1 cellular context compared by ENCODE assay signal in genomic region chr15:78049691-78050440, GRCh38.
A peak's percentile ranks its signal among the peaks of the same experiment; 100 is the strongest.
TF ChIP-seq lines count a peak whose summit lies in the region.

No MANE protein-coding gene starts in this region.

TF ChIP-seq in GM12878, 131 proteins besides CTCF, POLR2A, EP300 and RAD21 (continued from another document):
- TF ChIP-seq, protein P1, sequence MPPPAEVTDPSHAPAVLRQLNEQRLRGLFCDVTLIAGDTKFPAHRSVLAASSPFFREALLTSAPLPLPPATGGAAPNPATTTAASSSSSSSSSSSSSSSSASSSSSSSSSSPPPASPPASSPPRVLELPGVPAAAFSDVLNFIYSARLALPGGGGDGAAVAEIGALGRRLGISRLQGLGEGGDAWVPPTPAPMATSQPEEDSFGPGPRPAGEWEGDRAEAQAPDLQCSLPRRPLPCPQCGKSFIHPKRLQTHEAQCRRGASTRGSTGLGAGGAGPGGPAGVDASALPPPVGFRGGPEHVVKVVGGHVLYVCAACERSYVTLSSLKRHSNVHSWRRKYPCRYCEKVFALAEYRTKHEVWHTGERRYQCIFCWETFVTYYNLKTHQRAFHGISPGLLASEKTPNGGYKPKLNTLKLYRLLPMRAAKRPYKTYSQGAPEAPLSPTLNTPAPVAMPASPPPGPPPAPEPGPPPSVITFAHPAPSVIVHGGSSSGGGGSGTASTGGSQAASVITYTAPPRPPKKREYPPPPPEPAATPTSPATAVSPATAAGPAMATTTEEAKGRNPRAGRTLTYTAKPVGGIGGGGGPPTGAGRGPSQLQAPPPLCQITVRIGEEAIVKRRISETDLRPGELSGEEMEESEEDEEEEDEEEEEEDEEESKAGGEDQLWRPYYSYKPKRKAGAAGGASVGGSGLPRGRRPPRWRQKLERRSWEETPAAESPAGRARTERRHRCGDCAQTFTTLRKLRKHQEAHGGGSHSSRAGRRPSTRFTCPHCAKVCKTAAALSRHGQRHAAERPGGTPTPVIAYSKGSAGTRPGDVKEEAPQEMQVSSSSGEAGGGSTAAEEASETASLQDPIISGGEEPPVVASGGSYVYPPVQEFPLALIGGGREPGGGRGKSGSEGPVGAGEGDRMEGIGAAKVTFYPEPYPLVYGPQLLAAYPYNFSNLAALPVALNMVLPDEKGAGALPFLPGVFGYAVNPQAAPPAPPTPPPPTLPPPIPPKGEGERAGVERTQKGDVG (CRISPR knock-in tag; IDR thresholded peaks at IDR 0.05) = no peak
- TF ChIP-seq RBBP5 (conservative IDR thresholded peaks at IDR 0.05) = no peak
- TF ChIP-seq EED (IDR thresholded peaks at IDR 0.05; ENCODE audit: low read depth) = peak; percentile 73
- TF ChIP-seq, protein P2, sequence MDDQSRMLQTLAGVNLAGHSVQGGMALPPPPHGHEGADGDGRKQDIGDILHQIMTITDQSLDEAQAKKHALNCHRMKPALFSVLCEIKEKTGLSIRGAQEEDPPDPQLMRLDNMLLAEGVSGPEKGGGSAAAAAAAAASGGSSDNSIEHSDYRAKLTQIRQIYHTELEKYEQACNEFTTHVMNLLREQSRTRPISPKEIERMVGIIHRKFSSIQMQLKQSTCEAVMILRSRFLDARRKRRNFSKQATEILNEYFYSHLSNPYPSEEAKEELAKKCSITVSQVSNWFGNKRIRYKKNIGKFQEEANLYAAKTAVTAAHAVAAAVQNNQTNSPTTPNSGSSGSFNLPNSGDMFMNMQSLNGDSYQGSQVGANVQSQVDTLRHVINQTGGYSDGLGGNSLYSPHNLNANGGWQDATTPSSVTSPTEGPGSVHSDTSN (IDR thresholded peaks at IDR 0.05; ENCODE audit: insufficient replicate concordance, low read depth, low read length) = peak; percentile 21
- peak; percentile 72 to 74; a peak in 3 of 4 replicates for TF ChIP-seq IKZF2 (IDR thresholded peaks at IDR 0.05)
- no peak for TF ChIP-seq JUND (IDR thresholded peaks at IDR 0.05; ENCODE audit: low read depth, low read length)
- no peak for TF ChIP-seq JUNB (IDR thresholded peaks at IDR 0.05)
- peak; percentile 23; the same call in 1 of the 2 replicates for TF ChIP-seq CREB1 (IDR thresholded peaks at IDR 0.05; ENCODE audit: low read depth)
- TF ChIP-seq BCL11A (IDR thresholded peaks at IDR 0.05; ENCODE audit: low read depth, low read length) = peak; percentile 56
- no peak for TF ChIP-seq WRNIP1 (IDR thresholded peaks at IDR 0.05; ENCODE audit: borderline replicate concordance, low read depth, low read length)
- TF ChIP-seq, protein P3, sequence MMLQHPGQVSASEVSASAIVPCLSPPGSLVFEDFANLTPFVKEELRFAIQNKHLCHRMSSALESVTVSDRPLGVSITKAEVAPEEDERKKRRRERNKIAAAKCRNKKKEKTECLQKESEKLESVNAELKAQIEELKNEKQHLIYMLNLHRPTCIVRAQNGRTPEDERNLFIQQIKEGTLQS (IDR thresholded peaks at IDR 0.05; ENCODE audit: borderline replicate concordance, extremely low read depth, low read depth, low read length) = no peak
- peak; percentile 82 for TF ChIP-seq DPF2 (IDR thresholded peaks at IDR 0.05)
- peak; percentile 37; the same call in 1 of the 2 replicates for TF ChIP-seq ELK1 (IDR thresholded peaks at IDR 0.05; ENCODE audit: low read depth, low read length)
- TF ChIP-seq MYC (IDR thresholded peaks at IDR 0.05; ENCODE audit: insufficient read depth, insufficient read length, insufficient replicate concordance, low read length, severe bottlenecking) = no peak
- no peak for TF ChIP-seq BACH1 (IDR thresholded peaks at IDR 0.05; ENCODE audit: borderline replicate concordance)
- TF ChIP-seq NFIC (IDR thresholded peaks at IDR 0.05; ENCODE audit: low read depth, low read length) = peak; percentile 53; the same call in 1 of the 2 replicates
- no peak for TF ChIP-seq ZZZ3 (IDR thresholded peaks at IDR 0.05; ENCODE audit: control insufficient read depth, insufficient read length, low read depth)
- no peak for TF ChIP-seq EZH2 (IDR thresholded peaks at IDR 0.05; ENCODE audit: borderline replicate concordance, control insufficient read depth, low read depth, low read length)
- no peak; the same call in 1 of the 2 replicates for TF ChIP-seq USF2 (IDR thresholded peaks at IDR 0.05; ENCODE audit: borderline replicate concordance, low read depth, low read length)
- no peak for TF ChIP-seq ASH2L (IDR thresholded peaks at IDR 0.05; ENCODE audit: borderline replicate concordance, low read depth)
- peak in 1 of 2 experiments; percentile 56; a peak in 1 of 4 replicates for TF ChIP-seq ETV6 (conservative IDR thresholded peaks at IDR 0.05 in 1 of 2, IDR thresholded peaks at IDR 0.05 in 1 of 2; ENCODE audit: borderline replicate concordance in 1 of 2, low read depth in 1 of 2)
- no peak for TF ChIP-seq HCFC1 (IDR thresholded peaks at IDR 0.05; ENCODE audit: low read length)
- TF ChIP-seq SIX5 (IDR thresholded peaks at IDR 0.05; ENCODE audit: low read depth, low read length, severe bottlenecking) = no peak
- peak; percentile 72 for TF ChIP-seq HDGF (IDR thresholded peaks at IDR 0.05)
- TF ChIP-seq RAD51 (IDR thresholded peaks at IDR 0.05) = peak; percentile 28; the same call in 1 of the 2 replicates
- no peak for TF ChIP-seq CBFB (IDR thresholded peaks at IDR 0.05; ENCODE audit: low read depth)
- TF ChIP-seq IKZF1 (conservative IDR thresholded peaks at IDR 0.05) = peak; percentile 88
- TF ChIP-seq IRF4 (IDR thresholded peaks at IDR 0.05; ENCODE audit: low read depth, low read length) = peak; percentile 61; the same call in 1 of the 2 replicates
- peak; percentile 42; the same call in 1 of the 2 replicates for TF ChIP-seq TAF1 (IDR thresholded peaks at IDR 0.05; ENCODE audit: borderline replicate concordance, low read depth, low read length)
- no peak for TF ChIP-seq KDM1A (IDR thresholded peaks at IDR 0.05; ENCODE audit: borderline replicate concordance)
- no peak for TF ChIP-seq BRCA1 (IDR thresholded peaks at IDR 0.05; ENCODE audit: low read depth, low read length)
- TF ChIP-seq HDAC6 (IDR thresholded peaks at IDR 0.05; ENCODE audit: unreplicated experiment) = no peak
- TF ChIP-seq FOXM1 (IDR thresholded peaks at IDR 0.05; ENCODE audit: low read depth, low read length) = peak; percentile 18; the same call in 1 of the 2 replicates
- no peak for TF ChIP-seq CUX1 (IDR thresholded peaks at IDR 0.05; ENCODE audit: insufficient replicate concordance, low read depth, low read length)
- peak; percentile 91 for TF ChIP-seq TCF12 (IDR thresholded peaks at IDR 0.05; ENCODE audit: low read depth, low read length)
- TF ChIP-seq NFXL1 (IDR thresholded peaks at IDR 0.05; ENCODE audit: borderline replicate concordance) = no peak
- TF ChIP-seq SMARCA5 (IDR thresholded peaks at IDR 0.05) = peak; percentile 64
- no peak for TF ChIP-seq CHD1 (IDR thresholded peaks at IDR 0.05; ENCODE audit: low read depth, low read length)
- TF ChIP-seq RUNX3 (IDR thresholded peaks at IDR 0.05; ENCODE audit: low read length) = peak; percentile 85
- no peak for TF ChIP-seq TCF3 (IDR thresholded peaks at IDR 0.05; ENCODE audit: borderline replicate concordance, insufficient read depth, low read depth, low read length)
- no peak for TF ChIP-seq FOXK2 (IDR thresholded peaks at IDR 0.05)
- no peak for TF ChIP-seq NR2C2 (IDR thresholded peaks at IDR 0.05; ENCODE audit: borderline replicate concordance, control insufficient read depth, insufficient read length, low read depth)
- TF ChIP-seq E2F4 (IDR thresholded peaks at IDR 0.05; ENCODE audit: low read depth, low read length) = no peak
